Comparison of ENCODE assay signal across 20 cellular contexts in the genomic region with DNA sequence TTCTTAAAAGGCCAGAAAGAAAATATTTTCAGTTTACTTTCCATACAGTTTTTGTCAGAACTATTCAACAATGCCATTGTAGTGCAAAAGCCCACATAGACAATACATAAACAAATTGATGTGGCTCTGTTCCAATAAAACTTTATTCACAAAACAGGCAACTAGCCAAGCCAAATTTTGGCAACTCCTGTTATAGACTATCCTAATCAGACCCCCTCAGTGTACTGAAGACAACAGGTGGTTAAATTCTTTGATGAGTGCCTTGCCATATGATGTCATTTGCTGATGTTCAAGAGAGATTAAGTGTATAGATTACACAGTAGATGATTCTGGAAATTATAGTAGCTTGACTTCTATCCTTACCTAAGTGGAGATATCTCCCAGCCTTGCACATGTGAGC.
"Had no signal": no experiment of that assay in that cellular context is flagged by ENCODE, and none has a peak within 500 bp of the region (broad histone marks: within the 10 kb centered on the region; RNA-seq: fewer than 3 reads in every experiment).

No MANE protein-coding gene starts in this region.

- H3K27me3 Mint-ChIP-seq: activated naive CD8-positive, alpha-beta T cell treated with anti-CD3 and anti-CD28 coated beads, Interleukin-2, amount 10 ng/mL, durations not matched to agents 7 days and 5 days; naive B cell had no signal

- FAIRE-seq: bronchial epithelial cell, TTC549, urothelium cell line had no signal

- H3K4me3 Mint-ChIP-seq: activated naive CD8-positive, alpha-beta T cell treated with anti-CD3 and anti-CD28 coated beads, Interleukin-2, amount 10 ng/mL, durations not matched to agents 7 days and 5 days; activated T-cell treated with anti-CD3 and anti-CD28 coated beads, Interleukin-2, amount 50 U/mL, for 4 hours; immature natural killer cell; naive B cell; stimulated activated effector memory CD8-positive, alpha-beta T cell treated with anti-CD3 and anti-CD28 coated beads, Interleukin-12 subunit alpha, Interleukin-12 subunit beta, amount 100 ng/mL, for 72 hours had no signal

- H3K9me3 Mint-ChIP-seq: activated naive CD8-positive, alpha-beta T cell treated with anti-CD3 and anti-CD28 coated beads, Interleukin-2, amount 10 ng/mL, durations not matched to agents 7 days and 5 days had no signal

- ATAC-seq: activated T-cell treated with anti-CD3 and anti-CD28 coated beads, Interleukin-2, amount 50 U/mL, for 4 hours; left lobe of liver; lower lobe of right lung; right cardiac atrium; stimulated activated effector memory CD8-positive, alpha-beta T cell treated with anti-CD3 and anti-CD28 coated beads, Interleukin-12 subunit alpha, Interleukin-12 subunit beta, amount 100 ng/mL, for 72 hours had no signal

- H3K27ac Mint-ChIP-seq: activated naive CD8-positive, alpha-beta T cell treated with anti-CD3 and anti-CD28 coated beads, Interleukin-2, amount 10 ng/mL, durations not matched to agents 7 days and 5 days; immature natural killer cell; stimulated activated effector memory CD8-positive, alpha-beta T cell treated with anti-CD3 and anti-CD28 coated beads, Interleukin-12 subunit alpha, Interleukin-12 subunit beta, amount 100 ng/mL, for 72 hours had no signal

- H3K4me1 Mint-ChIP-seq: activated naive CD8-positive, alpha-beta T cell treated with anti-CD3 and anti-CD28 coated beads, Interleukin-2, amount 10 ng/mL, durations not matched to agents 7 days and 5 days; immature natural killer cell; naive B cell had no signal

- DNase-seq: activated CD8-positive, alpha-beta memory T cell treated with anti-CD3 and anti-CD28 coated beads, Interleukin-2, amount 50 U/mL, for 48 hours; activated naive CD4-positive, alpha-beta T cell treated with Interleukin-2 at 50 U/mL for 16 hours; activated naive CD8-positive, alpha-beta T cell treated with anti-CD3 and anti-CD28 coated beads, Interleukin-2, amount 10 ng/mL, durations not matched to agents 7 days and 5 days; activated T-cell treated with anti-CD3 and anti-CD28 coated beads, Interleukin-2, amount 50 U/mL, for 4 hours; amniotic stem cell; cortex of kidney; foreskin melanocyte; immature natural killer cell; lower lobe of right lung; naive B cell; nucleus accumbens; right cardiac atrium; stimulated activated CD4-positive, alpha-beta T cell treated with anti-CD3 and anti-CD28 coated beads, Interleukin-2, amount 100 ng/mL, for 24 hours; stomach; transverse colon had no signal
